In genomic region chr1:155277070-155277895, GRCh38 we compare ENCODE assay signal across 8 cellular contexts. TPM values are rescaled to one million over a fixed set of nuclear protein-coding genes. Genes with fewer than 3 reads are reported as not detected.
DNase-seq lines count a peak whose midpoint lies in the region; ATAC-seq and TF ChIP-seq lines count a peak whose summit lies in the region.

Gene HCN3, plus strand, starts transcription at chr1:155277463. Its CDS starts 128 bp downstream, at chr1:155277591.

- H3K36me3 ChIP-seq in KOPT-K1 (ENCODE audit: insufficient read depth, low read length) (no peaks in the 10 kb centered on the region), esophagus squamous epithelium (peaks cover 0 to 1% (median 0%) of the 10 kb centered on the region in 3 donors)

- H3K9me3 Mint-ChIP-seq in activated T-cell treated with anti-CD3 and anti-CD28 coated beads, Interleukin-2, amount 50 U/mL, for 4 hours = no peaks in the 10 kb centered on the region

- intact Hi-C loops in esophagus squamous epithelium (cut with DNase I) = no loop called here

- H3K27ac ChIP-seq in KOPT-K1 (ENCODE audit: low read depth, low read length, poor library complexity, severe bottlenecking) (peak within 1 kb of the TSS; percentile 21), esophagus squamous epithelium (peak within 1 kb of the TSS; percentile 73 to 87 (median 81))

- no peak for TF ChIP-seq POLR2A in esophagus squamous epithelium (IDR thresholded peaks at IDR 0.05)

- H3K4me3 Mint-ChIP-seq in activated T-cell treated with anti-CD3 and anti-CD28 coated beads, Interleukin-2, amount 50 U/mL, for 4 hours = peak within 1 kb of the TSS; percentile 77

- H3K4me1 ChIP-seq in esophagus squamous epithelium = peaks cover 15 to 33% (median 32%) of the 10 kb centered on the region in 3 donors

- H3K27me3 ChIP-seq in esophagus squamous epithelium = no peaks in the 10 kb centered on the region

- peak; percentile 60 to 80 (median 66) for TF ChIP-seq CTCF in esophagus squamous epithelium (IDR thresholded peaks at IDR 0.05)

- peaks cover 5% of the 10 kb centered on the region for H3K36me3 Mint-ChIP-seq in activated T-cell treated with anti-CD3 and anti-CD28 coated beads, Interleukin-2, amount 50 U/mL, for 4 hours (ENCODE audit: insufficient read depth)

- DNase-seq in DMS153 treated with DMSO at 0.1 percent for 48 hours (lab: John Stamatoyannopoulos, UW; ENCODE audit: unreplicated experiment) (peak; percentile 99), esophagus squamous epithelium (lab: John Stamatoyannopoulos, UW) (peak; percentile 68), myocyte (ENCODE audit: low read depth) (peak; percentile 97)
- peak; percentile 96 for DNase-seq in activated T-cell treated with anti-CD3 and anti-CD28 coated beads, Interleukin-2, amount 50 U/mL, for 4 hours
- peak; percentile 93 for DNase-seq in stimulated activated CD8-positive, alpha-beta memory T cell treated with anti-CD3 and anti-CD28 coated beads, Interleukin-7, amount 100 ng/mL, for 24 hours (ENCODE audit: low read depth)

- peaks cover 28% of the 10 kb centered on the region for H3K4me1 Mint-ChIP-seq in activated T-cell treated with anti-CD3 and anti-CD28 coated beads, Interleukin-2, amount 50 U/mL, for 4 hours (ENCODE audit: low read depth)

- H3K27me3 Mint-ChIP-seq in activated T-cell treated with anti-CD3 and anti-CD28 coated beads, Interleukin-2, amount 50 U/mL, for 4 hours (ENCODE audit: low read depth) = no peaks in the 10 kb centered on the region

- peak within 1 kb of the TSS; percentile 69 to 80 (median 78) for H3K4me3 ChIP-seq in esophagus squamous epithelium

- H3K9me3 ChIP-seq in KOPT-K1 (ENCODE audit: insufficient read depth, low read length, poor library complexity, severe bottlenecking) = no peaks in the 10 kb centered on the region
- no peaks in the 10 kb centered on the region for H3K9me3 ChIP-seq in esophagus squamous epithelium

- 2 to 5% methylated on average over 10 to 17 of the region's 68 CpGs for WGBS in esophagus squamous epithelium, 2 donors

- ATAC-seq in GM21786 (IDR thresholded peaks at IDR 0.05; ENCODE audit: unreplicated experiment) = peak; percentile 60
- peak; percentile 63 to 67 for ATAC-seq in activated T-cell treated with anti-CD3 and anti-CD28 coated beads, Interleukin-2, amount 50 U/mL, for 4 hours

TF ChIP-seq in PFSK-1, 5 proteins besides CTCF, POLR2A, EP300 and RAD21:
- TF ChIP-seq TAF1 (IDR thresholded peaks at IDR 0.05; ENCODE audit: borderline replicate concordance, insufficient read depth, low read length) = no peak
- TF ChIP-seq POLR2AphosphoS5 (IDR thresholded peaks at IDR 0.05; ENCODE audit: low read depth, low read length) = no peak
- 0 out of 2 replicates have a peak, but pooled peaks have one; percentile 26 for TF ChIP-seq SIN3A (IDR thresholded peaks at IDR 0.05; ENCODE audit: borderline replicate concordance, insufficient read depth, low read length)
- TF ChIP-seq REST (IDR thresholded peaks at IDR 0.05; ENCODE audit: insufficient read depth in 1 of 2, low read depth in 2 of 2, low read length in 2 of 2) = peak in 1 of 2 experiments; percentile 59; a peak in 2 of 4 replicates
- peak; percentile 42 for TF ChIP-seq FOXP2 (optimal IDR thresholded peaks at IDR 0.05; ENCODE audit: borderline replicate concordance, extremely low read depth, extremely low read length, insufficient read depth)

RNA-seq across cellular contexts. Expression of gene HCN3, which starts in this region (rescaled TPM):
- 3.0 TPM for polyA plus RNA-seq in PFSK-1 (2012; ENCODE audit: insufficient read length, low read depth)
- 1 to 10 TPM; 1.1 to 1.3 (median 1.3) TPM for total RNA-seq in activated T-cell treated with anti-CD3 and anti-CD28 coated beads, Interleukin-2, amount 50 U/mL, for 4 hours
- total RNA-seq in esophagus squamous epithelium (1 to 10 TPM; 2.1 to 3.0 (median 2.5) TPM), myocyte (2.1 and 3.0 TPM in 2 replicates)
- polyA plus RNA-seq in myocyte (2012) = 8.1 TPM

Comparison
In these comparisons a context has a peak if more than half of its experiments do, and no peak if none do; other contexts are left out.
1. Peak in every context shown above with its lines: DNase-seq, ATAC-seq, H3K4me3 ChIP-seq and H3K27ac ChIP-seq.